In the genomic region with DNA sequence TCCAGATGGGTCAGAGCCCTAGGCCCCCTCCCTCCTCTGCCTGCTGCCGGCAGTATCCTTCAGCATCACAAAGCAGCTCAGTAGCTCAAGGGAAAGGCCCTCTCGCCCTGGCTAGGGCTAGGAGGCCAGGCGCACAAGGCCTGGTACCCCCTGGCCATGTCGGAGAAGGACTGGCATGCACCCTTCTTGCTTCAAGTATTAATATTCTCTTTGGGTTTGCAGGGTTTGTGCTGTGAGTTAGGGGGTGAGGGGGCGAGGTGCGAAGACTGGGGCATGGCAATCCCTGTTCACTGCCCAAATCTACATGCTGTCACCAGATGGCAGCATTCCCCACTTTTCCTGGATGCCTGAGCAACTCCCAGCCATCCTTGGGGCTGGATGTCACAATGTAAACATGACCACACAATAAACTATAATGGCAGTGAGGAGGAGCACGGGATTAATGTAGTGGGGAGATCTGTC, we compare ENCODE assay signal across 1 cellular context.
TF ChIP-seq lines count a peak whose summit lies in the region.

No MANE protein-coding gene starts in this region.

TF ChIP-seq in HEK293, 187 proteins besides CTCF, POLR2A, EP300 and RAD21 (continued from another document and continues in another):
- TF ChIP-seq ZBTB11 (tag by site-specific recombination; conservative IDR thresholded peaks at IDR 0.05; ENCODE audit: low read depth) (no peak), ZNF169 (tag by site-specific recombination; IDR thresholded peaks at IDR 0.05) (no peak), MEIS1 (CRISPR knock-in tag; IDR thresholded peaks at IDR 0.05; ENCODE audit: borderline replicate concordance) (no peak), ZNF610 (tag by site-specific recombination; IDR thresholded peaks at IDR 0.05; ENCODE audit: borderline replicate concordance) (no peak), ZBTB7A (tag by site-specific recombination; IDR thresholded peaks at IDR 0.05; ENCODE audit: low read depth) (0 out of 2 replicates have a peak, but pooled peaks have one; percentile 49), SALL2 (tag by site-specific recombination; IDR thresholded peaks at IDR 0.05; ENCODE audit: borderline replicate concordance) (no peak), ZNF138 (tag by site-specific recombination; IDR thresholded peaks at IDR 0.05; ENCODE audit: borderline replicate concordance) (no peak), ZBTB17 (tag by site-specific recombination; IDR thresholded peaks at IDR 0.05) (peak; percentile 92), ZNF391 (tag by site-specific recombination; IDR thresholded peaks at IDR 0.05; ENCODE audit: borderline replicate concordance, low read depth) (peak; percentile 72; the same call in 1 of the 2 replicates), ZNF174 (tag by site-specific recombination; IDR thresholded peaks at IDR 0.05) (no peak), PRDM10 (tag by site-specific recombination; IDR thresholded peaks at IDR 0.05) (peak; percentile 48; the same call in 1 of the 2 replicates), SP7 (tag by site-specific recombination; IDR thresholded peaks at IDR 0.05) (peak; percentile 85), ZEB2 (tag by site-specific recombination; IDR thresholded peaks at IDR 0.05) (0 out of 2 replicates have a peak, but pooled peaks have one; percentile 34), WT1 (tag by site-specific recombination; IDR thresholded peaks at IDR 0.05) (peak; percentile 75), ZNF530 (tag by site-specific recombination; IDR thresholded peaks at IDR 0.05; ENCODE audit: low read depth) (no peak), YY2 (tag by site-specific recombination; IDR thresholded peaks at IDR 0.05) (0 out of 2 replicates have a peak, but pooled peaks have one; percentile 26), ZNF513 (tag by site-specific recombination; IDR thresholded peaks at IDR 0.05) (no peak; the same call in 1 of the 2 replicates), KLF16 (tag by site-specific recombination; IDR thresholded peaks at IDR 0.05) (no peak), ZNF629 (tag by site-specific recombination; IDR thresholded peaks at IDR 0.05) (peak; percentile 51; the same call in 1 of the 2 replicates), ZFHX2 (tag by site-specific recombination; conservative IDR thresholded peaks at IDR 0.05) (peak; percentile 19; the same call in 1 of the 2 replicates), ZNF354C (tag by site-specific recombination; IDR thresholded peaks at IDR 0.05; ENCODE audit: borderline replicate concordance, low read depth) (no peak), ZNF654 (tag by site-specific recombination; IDR thresholded peaks at IDR 0.05; ENCODE audit: low read depth) (peak; percentile 96), ZNF366 (tag by site-specific recombination; conservative IDR thresholded peaks at IDR 0.05) (peak; percentile 47; the same call in 1 of the 2 replicates), GLIS1 (tag by site-specific recombination; IDR thresholded peaks at IDR 0.05) (peak; percentile 43), ZSCAN30 (tag by site-specific recombination; IDR thresholded peaks at IDR 0.05) (peak; percentile 41; the same call in 1 of the 2 replicates), ZNF280D (tag by site-specific recombination; IDR thresholded peaks at IDR 0.05) (no peak), INSM2 (tag by site-specific recombination; IDR thresholded peaks at IDR 0.05) (peak; percentile 63; the same call in 1 of the 2 replicates)
- TF ChIP-seq, protein P1, sequence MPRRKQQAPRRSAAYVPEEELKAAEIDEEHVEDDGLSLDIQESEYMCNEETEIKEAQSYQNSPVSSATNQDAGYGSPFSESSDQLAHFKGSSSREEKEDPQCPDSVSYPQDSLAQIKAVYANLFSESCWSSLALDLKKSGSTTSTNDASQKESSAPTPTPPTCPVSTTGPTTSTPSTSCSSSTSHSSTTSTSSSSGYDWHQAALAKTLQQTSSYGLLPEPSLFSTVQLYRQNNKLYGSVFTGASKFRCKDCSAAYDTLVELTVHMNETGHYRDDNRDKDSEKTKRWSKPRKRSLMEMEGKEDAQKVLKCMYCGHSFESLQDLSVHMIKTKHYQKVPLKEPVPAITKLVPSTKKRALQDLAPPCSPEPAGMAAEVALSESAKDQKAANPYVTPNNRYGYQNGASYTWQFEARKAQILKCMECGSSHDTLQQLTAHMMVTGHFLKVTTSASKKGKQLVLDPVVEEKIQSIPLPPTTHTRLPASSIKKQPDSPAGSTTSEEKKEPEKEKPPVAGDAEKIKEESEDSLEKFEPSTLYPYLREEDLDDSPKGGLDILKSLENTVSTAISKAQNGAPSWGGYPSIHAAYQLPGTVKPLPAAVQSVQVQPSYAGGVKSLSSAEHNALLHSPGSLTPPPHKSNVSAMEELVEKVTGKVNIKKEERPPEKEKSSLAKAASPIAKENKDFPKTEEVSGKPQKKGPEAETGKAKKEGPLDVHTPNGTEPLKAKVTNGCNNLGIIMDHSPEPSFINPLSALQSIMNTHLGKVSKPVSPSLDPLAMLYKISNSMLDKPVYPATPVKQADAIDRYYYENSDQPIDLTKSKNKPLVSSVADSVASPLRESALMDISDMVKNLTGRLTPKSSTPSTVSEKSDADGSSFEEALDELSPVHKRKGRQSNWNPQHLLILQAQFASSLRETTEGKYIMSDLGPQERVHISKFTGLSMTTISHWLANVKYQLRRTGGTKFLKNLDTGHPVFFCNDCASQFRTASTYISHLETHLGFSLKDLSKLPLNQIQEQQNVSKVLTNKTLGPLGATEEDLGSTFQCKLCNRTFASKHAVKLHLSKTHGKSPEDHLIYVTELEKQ (tag by site-specific recombination; IDR thresholded peaks at IDR 0.05; ENCODE audit: borderline replicate concordance): 0 out of 2 replicates have a peak, but pooled peaks have one; percentile 21
- TF ChIP-seq, protein P2, sequence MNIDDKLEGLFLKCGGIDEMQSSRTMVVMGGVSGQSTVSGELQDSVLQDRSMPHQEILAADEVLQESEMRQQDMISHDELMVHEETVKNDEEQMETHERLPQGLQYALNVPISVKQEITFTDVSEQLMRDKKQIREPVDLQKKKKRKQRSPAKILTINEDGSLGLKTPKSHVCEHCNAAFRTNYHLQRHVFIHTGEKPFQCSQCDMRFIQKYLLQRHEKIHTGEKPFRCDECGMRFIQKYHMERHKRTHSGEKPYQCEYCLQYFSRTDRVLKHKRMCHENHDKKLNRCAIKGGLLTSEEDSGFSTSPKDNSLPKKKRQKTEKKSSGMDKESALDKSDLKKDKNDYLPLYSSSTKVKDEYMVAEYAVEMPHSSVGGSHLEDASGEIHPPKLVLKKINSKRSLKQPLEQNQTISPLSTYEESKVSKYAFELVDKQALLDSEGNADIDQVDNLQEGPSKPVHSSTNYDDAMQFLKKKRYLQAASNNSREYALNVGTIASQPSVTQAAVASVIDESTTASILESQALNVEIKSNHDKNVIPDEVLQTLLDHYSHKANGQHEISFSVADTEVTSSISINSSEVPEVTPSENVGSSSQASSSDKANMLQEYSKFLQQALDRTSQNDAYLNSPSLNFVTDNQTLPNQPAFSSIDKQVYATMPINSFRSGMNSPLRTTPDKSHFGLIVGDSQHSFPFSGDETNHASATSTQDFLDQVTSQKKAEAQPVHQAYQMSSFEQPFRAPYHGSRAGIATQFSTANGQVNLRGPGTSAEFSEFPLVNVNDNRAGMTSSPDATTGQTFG (tag by site-specific recombination; IDR thresholded peaks at IDR 0.05; ENCODE audit: borderline replicate concordance): no peak
- TF ChIP-seq, protein P3, sequence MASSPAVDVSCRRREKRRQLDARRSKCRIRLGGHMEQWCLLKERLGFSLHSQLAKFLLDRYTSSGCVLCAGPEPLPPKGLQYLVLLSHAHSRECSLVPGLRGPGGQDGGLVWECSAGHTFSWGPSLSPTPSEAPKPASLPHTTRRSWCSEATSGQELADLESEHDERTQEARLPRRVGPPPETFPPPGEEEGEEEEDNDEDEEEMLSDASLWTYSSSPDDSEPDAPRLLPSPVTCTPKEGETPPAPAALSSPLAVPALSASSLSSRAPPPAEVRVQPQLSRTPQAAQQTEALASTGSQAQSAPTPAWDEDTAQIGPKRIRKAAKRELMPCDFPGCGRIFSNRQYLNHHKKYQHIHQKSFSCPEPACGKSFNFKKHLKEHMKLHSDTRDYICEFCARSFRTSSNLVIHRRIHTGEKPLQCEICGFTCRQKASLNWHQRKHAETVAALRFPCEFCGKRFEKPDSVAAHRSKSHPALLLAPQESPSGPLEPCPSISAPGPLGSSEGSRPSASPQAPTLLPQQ (tag by site-specific recombination; IDR thresholded peaks at IDR 0.05): peak; percentile 33; the same call in 1 of the 2 replicates
